ENCODE assay signal across 21 cellular contexts in genomic region chr13:104256701-104257100, GRCh38.
DNase-seq lines count a peak whose midpoint lies in the region; ATAC-seq and TF ChIP-seq lines count a peak whose summit lies in the region.
"Had no signal": no experiment of that assay in that cellular context is flagged by ENCODE, and none has a peak within 500 bp of the region (broad histone marks: within the 10 kb centered on the region; RNA-seq: fewer than 3 reads in every experiment).

No MANE protein-coding gene starts in this region.

- DNase-seq in NCI-H1092 treated with DMSO at 0.1 percent for 48 hours (lab: John Stamatoyannopoulos, UW): peak; percentile 19
- DNase-seq in NCI-H1092 (lab: John Stamatoyannopoulos, UW): no peak
- DNase-seq in PC-9: no peak
- peak; percentile 64 for DNase-seq in kidney tubule cell (ENCODE audit: low spot score)
- DNase-seq in islet precursor cell: no peak
- no peak for DNase-seq in HEK293T (ENCODE audit: extremely low spot score)
- no peak for DNase-seq in cardiac septum (ENCODE audit: low spot score)
- DNase-seq: 8988T, COR-L47, DMS153, HCEC 1CT, NCI-H1417 treated with DMSO at 0.1 percent for 48 hours, NCI-H2029 treated with DMSO at 0.1 percent for 48 hours, NCI-H510A treated with DMSO at 0.1 percent for 48 hours, NCI-H82, PC-3, SIG-M5 had no signal

- no peaks in the 10 kb centered on the region for H3F3A ChIP-seq in PC-9 (ENCODE audit: insufficient read depth, low read depth)

- no peak for TF ChIP-seq CTCF in PC-9 (conservative IDR thresholded peaks at IDR 0.05)

- intact Hi-C loops in PC-9 (cut with micrococcal nuclease; ENCODE audit: unreplicated experiment): no loop called here
- intact Hi-C loops in cardiac septum (cut with DNase I): no loop called here

- POLR2A ChIA-PET in PC-9 (lab: Charles Lee; ENCODE audit: unreplicated experiment) (no interaction called here), HEK293T (lab: Yijun Ruan, JAX) (no interaction called here)

- no peaks in the 10 kb centered on the region for H3K79me2 ChIP-seq in PC-9 (ENCODE audit: low read depth)

- peak overlapping the region; percentile 71; the same call in 1 of the 2 replicates for H2AFZ ChIP-seq in PC-9

- H3K4me3 ChIP-seq in PC-9: no peak overlapping the region
- H3K4me3 ChIP-seq: GM12878 had no signal

- CTCF ChIA-PET in PC-9 (lab: Charles Lee): interaction anchor here (0.9 kb wide), 1 partner anchor 315 kb away, joined by 3 read pairs; no protein-coding TSS in a partner anchor
- CTCF ChIA-PET in HEK293T (lab: Yijun Ruan, JAX): interaction anchor here (1.1 kb wide), 1 partner anchor 9 kb away, joined by 3 read pairs; no protein-coding TSS in a partner anchor

- no peaks in the 10 kb centered on the region for H3K27me3 ChIP-seq in PC-9 (ENCODE audit: insufficient read depth, low read depth)

- no peak overlapping the region for H3K27ac ChIP-seq in PC-9
- H3K27ac ChIP-seq: RWPE1 had no signal

- ATAC-seq in HG02759 (IDR thresholded peaks at IDR 0.05; ENCODE audit: unreplicated experiment): no peak
- ATAC-seq: GM12878, PC-3, SK-N-SH treated with all-trans-retinoic acid at 6 μM for 48 hours had no signal

- no peaks in the 10 kb centered on the region for H4K20me1 ChIP-seq in PC-9 (ENCODE audit: insufficient read depth)

- BruUV-seq in PC-9 (replicated peaks; lab: Mats Ljungman, UMichigan): no TSS peak

- H3K9me3 ChIP-seq in PC-9 (ENCODE audit: insufficient read depth, low read depth): no peaks in the 10 kb centered on the region

- H3K4me2 ChIP-seq in PC-9: no peak overlapping the region

- H3K36me3 ChIP-seq in PC-9 (ENCODE audit: low read depth): no peaks in the 10 kb centered on the region

- H3K4me1 ChIP-seq in PC-9 (replicated peaks; ENCODE audit: insufficient read depth): no peaks in the 10 kb centered on the region

- H3K9me2 ChIP-seq in PC-9 (ENCODE audit: insufficient read depth): no peaks in the 10 kb centered on the region

TF ChIP-seq in HEK293T, 16 proteins besides CTCF, POLR2A, EP300 and RAD21:
- TF ChIP-seq SP1 (IDR thresholded peaks at IDR 0.05) (no peak), L3MBTL2 (conservative IDR thresholded peaks at IDR 0.05) (no peak), PKNOX1 (IDR thresholded peaks at IDR 0.05) (no peak), CTBP1 (IDR thresholded peaks at IDR 0.05; ENCODE audit: borderline replicate concordance) (no peak)

Comparison
In these comparisons a context has a peak if more than half of its experiments do, and no peak if none do; other contexts are left out.
1. DNase-seq: peak in NCI-H1092 treated with DMSO at 0.1 percent for 48 hours (single experiment) and kidney tubule cell (single experiment); none in NCI-H1092 (single experiment), PC-9 (0 of 2), islet precursor cell (single experiment), HEK293T (single experiment) and cardiac septum (single experiment).